Comparison of ENCODE assay signal across 1 cellular context in genomic region chr3:47732143-47732542, GRCh38.
TF ChIP-seq lines count a peak whose summit lies in the region.

No MANE protein-coding gene starts in this region.

TF ChIP-seq in K562, 482 proteins besides CTCF, POLR2A, EP300 and RAD21:
- TF ChIP-seq ZBTB5 (IDR thresholded peaks at IDR 0.05), result no peak
- no peak for TF ChIP-seq EP400 (IDR thresholded peaks at IDR 0.05)
- TF ChIP-seq TAF15 (IDR thresholded peaks at IDR 0.05; ENCODE audit: low read depth, low read length), result no peak
- TF ChIP-seq ZSCAN32 (CRISPR knock-in tag; IDR thresholded peaks at IDR 0.05), result no peak
